ENCODE assay signal across 23 cellular contexts in the genomic region with DNA sequence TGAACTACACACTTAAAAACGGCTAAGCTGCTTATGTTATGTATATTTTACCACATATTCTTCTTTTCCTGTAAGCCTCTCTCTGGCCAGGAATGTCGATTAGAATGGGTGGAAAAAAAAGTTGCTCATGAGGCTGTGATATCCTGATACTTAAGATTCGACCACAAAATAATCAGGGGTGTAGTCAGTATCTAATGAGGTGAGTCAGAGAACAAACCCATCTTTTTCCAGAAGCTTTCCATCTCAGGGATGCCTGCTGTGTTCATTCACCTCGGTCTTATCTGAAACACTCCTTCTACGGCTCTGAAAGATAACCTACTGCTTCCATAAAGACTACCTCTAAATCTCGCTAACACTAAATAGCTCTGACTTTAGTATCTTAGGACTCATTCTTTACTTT.
DNase-seq lines count a peak whose midpoint lies in the region; ATAC-seq, FAIRE-seq and TF ChIP-seq lines count a peak whose summit lies in the region.
"Had no signal": no experiment of that assay in that cellular context is flagged by ENCODE, and none has a peak within 500 bp of the region (broad histone marks: within the 10 kb centered on the region; RNA-seq: fewer than 3 reads in every experiment).

No MANE protein-coding gene starts in this region.

- in situ Hi-C loops in ACHN (cut with HindIII; ENCODE audit: low pct_ligation_motif_present, low pct_unique_long_range_greater_than_20kb, low sequenced_read_pairs) = no loop called here

- peak; percentile 99 for FAIRE-seq in A204.1 (lab: Jason Lieb, UNC)

- no peak overlapping the region for H3K27ac ChIP-seq in substantia nigra (ENCODE audit: low read depth, low read length, poor library complexity, severe bottlenecking)
- H3K27ac ChIP-seq: ascending aorta, esophagus muscularis mucosa, ovary had no signal

- ATAC-seq in SK-N-SH treated with all-trans-retinoic acid at 6 μM for 48 hours = peak; percentile 61
- ATAC-seq: activated T-cell treated with anti-CD3 and anti-CD28 coated beads, Interleukin-2, amount 50 U/mL, for 4 hours; natural killer cell; Right ventricle myocardium inferior had no signal

- DNase-seq in EH (ENCODE audit: low read depth) (peak; percentile 58), iris pigment epithelial cell (ENCODE audit: low read depth) (peak; percentile 40), substantia nigra (lab: John Stamatoyannopoulos, UW) (no peak), GOT3 (lab: John Stamatoyannopoulos, UW) (no peak), NCI-H2227 treated with DMSO at 0.1 percent for 48 hours (lab: John Stamatoyannopoulos, UW) (no peak), ACHN (no peak)
- DNase-seq: activated CD4-positive, alpha-beta T cell treated with anti-CD3 and anti-CD28 coated beads for 1 hour; activated CD8-positive, alpha-beta memory T cell treated with anti-CD3 and anti-CD28 coated beads for 24 hours; activated naive CD4-positive, alpha-beta T cell treated with anti-CD3 and anti-CD28 coated beads, Interleukin-2, amount 50 U/mL, for 16 hours; activated T-cell treated with anti-CD3 and anti-CD28 coated beads, Interleukin-2, amount 50 U/mL, for 4 hours; CD4-positive, alpha-beta T cell; GF-D8; KG1; midbrain; natural killer cell; NCI-H187 treated with DMSO at 0.1 percent for 48 hours; ovary; SW 1271 had no signal

TF ChIP-seq in SK-N-SH treated with all-trans-retinoic acid at 6 μM for 48 hours, 23 proteins besides CTCF, POLR2A, EP300 and RAD21:
- TF ChIP-seq OSR1 (CRISPR knock-in tag; IDR thresholded peaks at IDR 0.05) (no peak), TCF4 (CRISPR knock-in tag; IDR thresholded peaks at IDR 0.05; ENCODE audit: borderline replicate concordance) (no peak), CSRNP3 (CRISPR knock-in tag; IDR thresholded peaks at IDR 0.05) (no peak)
- TF ChIP-seq, protein P1, sequence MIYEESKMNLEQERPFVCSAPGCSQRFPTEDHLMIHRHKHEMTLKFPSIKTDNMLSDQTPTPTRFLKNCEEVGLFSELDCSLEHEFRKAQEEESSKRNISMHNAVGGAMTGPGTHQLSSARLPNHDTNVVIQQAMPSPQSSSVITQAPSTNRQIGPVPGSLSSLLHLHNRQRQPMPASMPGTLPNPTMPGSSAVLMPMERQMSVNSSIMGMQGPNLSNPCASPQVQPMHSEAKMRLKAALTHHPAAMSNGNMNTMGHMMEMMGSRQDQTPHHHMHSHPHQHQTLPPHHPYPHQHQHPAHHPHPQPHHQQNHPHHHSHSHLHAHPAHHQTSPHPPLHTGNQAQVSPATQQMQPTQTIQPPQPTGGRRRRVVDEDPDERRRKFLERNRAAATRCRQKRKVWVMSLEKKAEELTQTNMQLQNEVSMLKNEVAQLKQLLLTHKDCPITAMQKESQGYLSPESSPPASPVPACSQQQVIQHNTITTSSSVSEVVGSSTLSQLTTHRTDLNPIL (CRISPR knock-in tag; IDR thresholded peaks at IDR 0.05; ENCODE audit: low read depth) = no peak

Comparison
In these comparisons a context has a peak if more than half of its experiments do, and no peak if none do; other contexts are left out.
1. DNase-seq: peak in EH (single experiment) and iris pigment epithelial cell (single experiment); none in substantia nigra (0 of 49), GOT3 (single experiment), NCI-H2227 treated with DMSO at 0.1 percent for 48 hours (single experiment) and ACHN (single experiment).